In genomic region chr1:27588256-27589232, GRCh38 we compare ENCODE assay signal across 14 cellular contexts. TPM values are rescaled to one million over a fixed set of nuclear protein-coding genes. Genes with fewer than 3 reads are reported as not detected.
A peak's percentile ranks its signal among the peaks of the same experiment; 100 is the strongest.
DNase-seq lines count a peak whose midpoint lies in the region; ATAC-seq and TF ChIP-seq lines count a peak whose summit lies in the region.
"Had no signal": no experiment of that assay in that cellular context is flagged by ENCODE, and none has a peak within 500 bp of the region (broad histone marks: within the 10 kb centered on the region; RNA-seq: fewer than 3 reads in every experiment).

No MANE protein-coding gene starts in this region.

- H3K4me3 ChIP-seq in ACC112 (ENCODE audit: low read depth, low read length) (no peak overlapping the region), left ventricle myocardium inferior (no peak overlapping the region)
- H3K4me3 ChIP-seq: GM12878 had no signal

- DNase-seq in amniotic epithelial cell (ENCODE audit: low read depth), result peak; percentile 68
- DNase-seq in left ventricle myocardium inferior, result no peak
- no peak for DNase-seq in sciatic nerve (ENCODE audit: low spot score)
- DNase-seq in retina, result no peak
- DNase-seq: GOT3, hippocampal formation, NCI-H1417 treated with DMSO at 0.1 percent for 48 hours, NCI-H526, SHP77 had no signal

- TF ChIP-seq CTCF in left ventricle myocardium inferior (IDR thresholded peaks at IDR 0.05; ENCODE audit: borderline replicate concordance), result no peak

- H3K9me3 ChIP-seq in left ventricle myocardium inferior (replicated peaks), result no peaks in the 10 kb centered on the region

- ATAC-seq in sciatic nerve, result peak; percentile 7
- no peak for ATAC-seq in GM19035 (IDR thresholded peaks at IDR 0.05; ENCODE audit: unreplicated experiment)
- no peak for ATAC-seq in HG03025 (IDR thresholded peaks at IDR 0.05; ENCODE audit: low FRiP score, unreplicated experiment)
- ATAC-seq in GM18909 (IDR thresholded peaks at IDR 0.05; ENCODE audit: poor library complexity, unreplicated experiment), result no peak
- ATAC-seq: GM12878 had no signal

- no peaks in the 10 kb centered on the region for H3K27me3 ChIP-seq in ACC112 (ENCODE audit: insufficient read depth, low read length)
- no peaks in the 10 kb centered on the region for H3K27me3 ChIP-seq in left ventricle myocardium inferior (ENCODE audit: low read depth)

- peaks cover 69% of the 10 kb centered on the region for H3K79me2 ChIP-seq in ACC112 (ENCODE audit: control insufficient read depth, insufficient read depth, low read length, unreplicated experiment)

- no peak overlapping the region for H2AFZ ChIP-seq in ACC112 (ENCODE audit: low read length, unreplicated experiment)

- intact Hi-C loops in left ventricle myocardium inferior (cut with micrococcal nuclease) (no loop called here), sciatic nerve (cut with DNase I) (no loop called here)

- H3K27ac ChIP-seq in ACC112 (ENCODE audit: low read depth, low read length), result peak overlapping the region; percentile 37; the same call in 1 of the 2 replicates
- peak overlapping the region; percentile 98 for H3K27ac ChIP-seq in left ventricle myocardium inferior (replicated peaks)

- H3K36me3 ChIP-seq in ACC112 (ENCODE audit: insufficient read depth, low read length) (no peaks in the 10 kb centered on the region), left ventricle myocardium inferior (no peaks in the 10 kb centered on the region)

- H3K4me1 ChIP-seq in ACC112 (ENCODE audit: control insufficient read depth, insufficient read depth, low read length, unreplicated experiment), result peaks cover 41% of the 10 kb centered on the region
- peaks cover 100% of the 10 kb centered on the region for H3K4me1 ChIP-seq in left ventricle myocardium inferior

RNA-seq across cellular contexts. Expression of gene AHDC1, which starts 15.4 kb away (rescaled TPM):
- 40.1 TPM for total RNA-seq in left ventricle myocardium inferior
- 61.9 TPM for total RNA-seq in sciatic nerve

RNA-seq across cellular contexts. Expression of gene FGR, which starts 46.4 kb away (rescaled TPM):
- total RNA-seq in left ventricle myocardium inferior, result 3.5 TPM
- total RNA-seq in sciatic nerve, result 15.3 TPM
